In genomic region chr17:66724581-66725341, GRCh38 we compare ENCODE assay signal across 9 cellular contexts.
DNase-seq lines count a peak whose midpoint lies in the region; ATAC-seq and TF ChIP-seq lines count a peak whose summit lies in the region.
"Had no signal": no experiment of that assay in that cellular context is flagged by ENCODE, and none has a peak within 500 bp of the region (broad histone marks: within the 10 kb centered on the region; RNA-seq: fewer than 3 reads in every experiment).

No MANE protein-coding gene starts in this region.

- peaks cover 20% of the 10 kb centered on the region for H3K4me1 Mint-ChIP-seq in activated naive CD4-positive, alpha-beta T cell treated with anti-CD3 and anti-CD28 coated beads, Interleukin-2, amount 10 ng/mL, durations not matched to agents 7 days and 5 days
- peaks cover 5% of the 10 kb centered on the region for H3K4me1 Mint-ChIP-seq in activated naive CD4-positive, alpha-beta T cell treated with anti-CD3 and anti-CD28 coated beads for 36 hours (ENCODE audit: low read depth)
- peaks cover 21% of the 10 kb centered on the region for H3K4me1 Mint-ChIP-seq in T-helper 17 cell

- intact Hi-C loops in activated naive CD4-positive, alpha-beta T cell treated with anti-CD3 and anti-CD28 coated beads for 36 hours (cut with micrococcal nuclease) = no loop called here
- intact Hi-C loops in left ventricle myocardium inferior (cut with micrococcal nuclease) = no loop called here
- intact Hi-C loops in transverse colon (cut with DNase I; ENCODE audit: low total_unique reads) = no loop called here

- no peaks in the 10 kb centered on the region for H3K9me3 Mint-ChIP-seq in activated naive CD4-positive, alpha-beta T cell treated with anti-CD3 and anti-CD28 coated beads, Interleukin-2, amount 10 ng/mL, durations not matched to agents 7 days and 5 days
- no peaks in the 10 kb centered on the region for H3K9me3 Mint-ChIP-seq in activated naive CD4-positive, alpha-beta T cell treated with anti-CD3 and anti-CD28 coated beads for 36 hours

- H3K4me1 ChIP-seq in left ventricle myocardium inferior = peaks cover 18% of the 10 kb centered on the region
- peaks cover 20 to 30% (median 25%) of the 10 kb centered on the region in 4 donors for H3K4me1 ChIP-seq in transverse colon

- H3K9me3 ChIP-seq in T-helper 17 cell (ENCODE audit: control insufficient read depth, low read length, poor library complexity, severe bottlenecking) (no peaks in the 10 kb centered on the region), left ventricle myocardium inferior (replicated peaks) (no peaks in the 10 kb centered on the region), transverse colon (no peaks in the 10 kb centered on the region)

- TF ChIP-seq POLR2A in transverse colon (IDR thresholded peaks at IDR 0.05) = no peak

- H3K4me3 Mint-ChIP-seq in activated naive CD4-positive, alpha-beta T cell treated with anti-CD3 and anti-CD28 coated beads, Interleukin-2, amount 10 ng/mL, durations not matched to agents 7 days and 5 days = no peak overlapping the region
- no peak overlapping the region for H3K4me3 Mint-ChIP-seq in activated naive CD4-positive, alpha-beta T cell treated with anti-CD3 and anti-CD28 coated beads for 36 hours
- H3K4me3 Mint-ChIP-seq in T-helper 17 cell = no peak overlapping the region

- no peak for ATAC-seq in T-helper 17 cell
- no peak for ATAC-seq in GM21447 (IDR thresholded peaks at IDR 0.05; ENCODE audit: unreplicated experiment)
- ATAC-seq in HG02973 (IDR thresholded peaks at IDR 0.05; ENCODE audit: unreplicated experiment) = no peak
- ATAC-seq in GM18861 (IDR thresholded peaks at IDR 0.05; ENCODE audit: unreplicated experiment) = no peak

- peak overlapping the region; percentile 26 for H3K27ac Mint-ChIP-seq in activated naive CD4-positive, alpha-beta T cell treated with anti-CD3 and anti-CD28 coated beads, Interleukin-2, amount 10 ng/mL, durations not matched to agents 7 days and 5 days
- no peak overlapping the region for H3K27ac Mint-ChIP-seq in activated naive CD4-positive, alpha-beta T cell treated with anti-CD3 and anti-CD28 coated beads for 36 hours
- peak overlapping the region; percentile 83 for H3K27ac Mint-ChIP-seq in T-helper 17 cell

- TF ChIP-seq CTCF in left ventricle myocardium inferior (IDR thresholded peaks at IDR 0.05; ENCODE audit: borderline replicate concordance) = no peak
- no peak for TF ChIP-seq CTCF in transverse colon (IDR thresholded peaks at IDR 0.05)

- H3K4me3 ChIP-seq in left ventricle myocardium inferior (no peak overlapping the region), transverse colon (no peak overlapping the region)

- H3K27ac ChIP-seq in left ventricle myocardium inferior (replicated peaks) (no peak overlapping the region), transverse colon (peak overlapping the region; percentile 38 to 78 (median 58))

- H3K27me3 Mint-ChIP-seq in activated naive CD4-positive, alpha-beta T cell treated with anti-CD3 and anti-CD28 coated beads, Interleukin-2, amount 10 ng/mL, durations not matched to agents 7 days and 5 days = no peaks in the 10 kb centered on the region
- no peaks in the 10 kb centered on the region for H3K27me3 Mint-ChIP-seq in activated naive CD4-positive, alpha-beta T cell treated with anti-CD3 and anti-CD28 coated beads for 36 hours (ENCODE audit: low read depth)
- H3K27me3 Mint-ChIP-seq in T-helper 17 cell = no peaks in the 10 kb centered on the region

- no peak for DNase-seq in activated naive CD4-positive, alpha-beta T cell treated with anti-CD3 and anti-CD28 coated beads, Interleukin-2, amount 10 ng/mL, durations not matched to agents 7 days and 5 days
- DNase-seq in activated naive CD4-positive, alpha-beta T cell treated with anti-CD3 and anti-CD28 coated beads for 36 hours = no peak
- DNase-seq in T-helper 17 cell = no peak
- DNase-seq in left ventricle myocardium inferior = peak; percentile 17
- no peak for DNase-seq in transverse colon
- DNase-seq: activated gamma-delta T cell treated with Interleukin-2 at 50 U/mL for 16 hours had no signal

- H3K36me3 ChIP-seq in left ventricle myocardium inferior (no peaks in the 10 kb centered on the region), transverse colon (no peaks in the 10 kb centered on the region)

- H3K36me3 Mint-ChIP-seq in activated naive CD4-positive, alpha-beta T cell treated with anti-CD3 and anti-CD28 coated beads, Interleukin-2, amount 10 ng/mL, durations not matched to agents 7 days and 5 days = peaks cover 6% of the 10 kb centered on the region
- H3K36me3 Mint-ChIP-seq in activated naive CD4-positive, alpha-beta T cell treated with anti-CD3 and anti-CD28 coated beads for 36 hours (ENCODE audit: low read depth) = peaks cover 4% of the 10 kb centered on the region
- H3K36me3 Mint-ChIP-seq in T-helper 17 cell (ENCODE audit: low read depth) = no peaks in the 10 kb centered on the region

- no peak for TF ChIP-seq EP300 in transverse colon (IDR thresholded peaks at IDR 0.05; ENCODE audit: low read depth)

- in situ Hi-C loops in transverse colon (cut with MboI; ENCODE audit: low pct_ligation_motif_present in 1 of 4, low pct_unique_long_range_greater_than_20kb in 1 of 4, low sequenced_read_pairs in 3 of 4) = loop anchor here in 1 of 4 donors (25.0 kb wide), 2 partner anchors 438 to 588 kb away; no protein-coding TSS in a partner anchor

- WGBS in transverse colon (ENCODE audit: low coverage in 1 of 2), 2 donors = 18% methylated on average over 4 to 5 of the region's 5 CpGs

- H3K27me3 ChIP-seq in left ventricle myocardium inferior (ENCODE audit: low read depth) (no peaks in the 10 kb centered on the region), transverse colon (no peaks in the 10 kb centered on the region)

- CTCF ChIA-PET in activated naive CD4-positive, alpha-beta T cell treated with anti-CD3 and anti-CD28 coated beads, Interleukin-2, amount 10 ng/mL, durations not matched to agents 7 days and 5 days (lab: Charles Lee) = no interaction called here
- CTCF ChIA-PET in activated naive CD4-positive, alpha-beta T cell treated with anti-CD3 and anti-CD28 coated beads for 36 hours (lab: Charles Lee) = interaction anchor here (0.6 kb wide), 1 partner anchor 9 kb away, joined by 3 read pairs; no protein-coding TSS in a partner anchor
